Comparison of ENCODE assay signal across 26 cellular contexts in genomic region chr11:10494636-10495463, GRCh38. TPM values are rescaled to one million over a fixed set of nuclear protein-coding genes. Genes with fewer than 3 reads are reported as not detected.
DNase-seq lines count a peak whose midpoint lies in the region; ATAC-seq, FAIRE-seq and TF ChIP-seq lines count a peak whose summit lies in the region.
"Had no signal": no experiment of that assay in that cellular context is flagged by ENCODE, and none has a peak within 500 bp of the region (broad histone marks: within the 10 kb centered on the region; RNA-seq: fewer than 3 reads in every experiment).

No MANE protein-coding gene starts in this region.

- CTCF ChIA-PET in H1 (lab: Charles Lee; ENCODE audit: partially characterized antibody), result interaction anchor here (0.6 kb wide), 1 partner anchor 36 kb away, joined by 3 read pairs; no protein-coding TSS in a partner anchor

- H3K27me3 ChIP-seq in CD4-positive, CD25-positive, alpha-beta regulatory T cell (ENCODE audit: control insufficient read depth, insufficient read depth, low read length), result no peaks in the 10 kb centered on the region
- H3K27me3 ChIP-seq in H9 (ENCODE audit: insufficient read depth, low read length) (no peaks in the 10 kb centered on the region), H1 (replicated peaks in 1 of 4; ENCODE audit: control insufficient read depth in 3 of 4, extremely low read depth in 1 of 4, insufficient read depth in 3 of 4, low read length in 3 of 4) (no peaks in the 10 kb centered on the region; a peak in 1 of 7 replicates), sigmoid colon (no peaks in the 10 kb centered on the region)
- H3K27me3 ChIP-seq: pancreas, Peyer's patch, tibial nerve had no signal

- H3K14ac ChIP-seq in H9 (ENCODE audit: insufficient read depth, low read length) (no peak overlapping the region), H1 (ENCODE audit: insufficient read length) (no peak overlapping the region)

- H3K4me3 ChIP-seq in CD4-positive, CD25-positive, alpha-beta regulatory T cell (ENCODE audit: low read depth, low read length), result no peak overlapping the region
- H3K4me3 ChIP-seq in H1 (ENCODE audit: extremely low read depth in 1 of 4, insufficient read depth in 2 of 4, low read depth in 3 of 4, low read length in 4 of 4) (no peak overlapping the region), sigmoid colon (no peak overlapping the region)
- H3K4me3 ChIP-seq: pancreas, Peyer's patch, tibial nerve had no signal

- POLR2A ChIA-PET in H1 (lab: Charles Lee; ENCODE audit: partially characterized antibody), result interaction anchor here (1.2 kb wide), 1 partner anchor 13 kb away, joined by 6 read pairs; no protein-coding TSS in a partner anchor

- H3K79me1 ChIP-seq in H9 (ENCODE audit: insufficient read depth, low read depth, low read length, poor library complexity, severe bottlenecking), result no peaks in the 10 kb centered on the region
- no peaks in the 10 kb centered on the region for H3K79me1 ChIP-seq in H1 (ENCODE audit: low read depth, low read length)

- TF ChIP-seq CTCF in H9 (conservative IDR thresholded peaks at IDR 0.05) (no peak), H1 (IDR thresholded peaks at IDR 0.05; ENCODE audit: control extremely low read depth in 1 of 3, insufficient read depth in 1 of 3, low read depth in 1 of 3, low read length in 3 of 3) (no peak), sigmoid colon (IDR thresholded peaks at IDR 0.05) (no peak)

- H3K4ac ChIP-seq in H9 (ENCODE audit: low read depth, low read length) (no peak overlapping the region), H1 (replicated peaks; ENCODE audit: insufficient read length, low read depth, low read length) (no peak overlapping the region)

- H3K9ac ChIP-seq in H9 (ENCODE audit: extremely low read depth, insufficient read length, low read length) (no peak overlapping the region), H1 (replicated peaks in 1 of 4; ENCODE audit: extremely low read depth in 1 of 4, low read depth in 3 of 4, low read length in 3 of 4) (no peak overlapping the region)

- no peak overlapping the region for H3K27ac ChIP-seq in CD4-positive, CD25-positive, alpha-beta regulatory T cell (ENCODE audit: insufficient read depth, low read length, poor library complexity, severe bottlenecking)
- no peak overlapping the region for H3K27ac ChIP-seq in H9 (ENCODE audit: insufficient read length, low read depth, low read length)
- H3K27ac ChIP-seq in H1 (ENCODE audit: low read depth, low read length), result no peak overlapping the region
- no peak overlapping the region for H3K27ac ChIP-seq in sigmoid colon
- H3K27ac ChIP-seq: pancreas, Peyer's patch, tibial nerve had no signal

- H3K23me2 ChIP-seq in H9 (ENCODE audit: insufficient read length, low read depth, low read length, poor library complexity, severe bottlenecking) (no peaks in the 10 kb centered on the region), H1 (ENCODE audit: low read depth, low read length) (peaks cover 2% of the 10 kb centered on the region; the same call in 1 of the 2 replicates)

- H4K5ac ChIP-seq in H9 (ENCODE audit: insufficient read length, low read depth, low read length), result no peak overlapping the region
- H4K5ac ChIP-seq in H1 (ENCODE audit: insufficient read length, low read depth, low read length), result no peak overlapping the region

- intact Hi-C loops in sigmoid colon (cut with DNase I), result no loop called here

- H2BK20ac ChIP-seq in H9 (ENCODE audit: low read depth, low read length, poor library complexity, severe bottlenecking) (no peak overlapping the region), H1 (ENCODE audit: low read length) (no peak overlapping the region)

- H3K56ac ChIP-seq in H9 (ENCODE audit: insufficient read length, low read depth, low read length) (no peak overlapping the region), H1 (replicated peaks; ENCODE audit: insufficient read length, low read depth, low read length) (no peak overlapping the region)

- no peak overlapping the region for H3K4me3 Mint-ChIP-seq in CD4-positive, CD25-positive, alpha-beta regulatory T cell
- H3K4me3 Mint-ChIP-seq in H9, result no peak overlapping the region
- H3K4me3 Mint-ChIP-seq: activated CD4-positive, alpha-beta memory T cell treated with anti-CD3 and anti-CD28 coated beads for 36 hours; nephron had no signal

- TF ChIP-seq POLR2A in H1 (IDR thresholded peaks at IDR 0.05; ENCODE audit: control extremely low read depth in 1 of 2, low read depth in 2 of 2, low read length in 2 of 2) (no peak), sigmoid colon (IDR thresholded peaks at IDR 0.05) (no peak)

- peaks cover 0 to 2% (median 0%) of the 10 kb centered on the region in 7 donors for H3K9me3 Mint-ChIP-seq in CD4-positive, CD25-positive, alpha-beta regulatory T cell
- no peaks in the 10 kb centered on the region for H3K9me3 Mint-ChIP-seq in H9
- H3K9me3 Mint-ChIP-seq: activated CD4-positive, alpha-beta memory T cell treated with anti-CD3 and anti-CD28 coated beads for 36 hours; nephron had no signal

- DNase-seq in CD4-positive, CD25-positive, alpha-beta regulatory T cell, result no peak
- DNase-seq in H9, result no peak
- DNase-seq in H1 (ENCODE audit: low read depth in 1 of 2, low spot score in 2 of 2), result no peak
- peak; percentile 29 for DNase-seq in sigmoid colon
- DNase-seq in amniotic stem cell (lab: John Stamatoyannopoulos, UW), result no peak
- DNase-seq in AG20443 (ENCODE audit: low spot score), result no peak
- DNase-seq in effector CD8-positive, alpha-beta T cell (lab: John Stamatoyannopoulos, UW), result no peak
- no peak for DNase-seq in NCI-H510A treated with DMSO at 0.1 percent for 48 hours (lab: John Stamatoyannopoulos, UW)
- DNase-seq: activated CD4-positive, alpha-beta memory T cell treated with anti-CD3 and anti-CD28 coated beads for 36 hours; activated CD4-positive, alpha-beta T cell treated with anti-CD3 and anti-CD28 coated beads for 1 hour; C1 segment of cervical spinal cord; cortex of kidney; DMS79 treated with DMSO at 0.1 percent for 48 hours; GF-D8; KBM-7; NCI-H1092; NCI-H1694; NCI-H446; NCI-H82; pancreas; Peyer's patch; SIG-M5; small intestine had no signal

- H2AFZ ChIP-seq in H9 (ENCODE audit: low read length) (no peak overlapping the region), H1 (ENCODE audit: low read length) (no peak overlapping the region)

- no peaks in the 10 kb centered on the region for H3K9me3 ChIP-seq in CD4-positive, CD25-positive, alpha-beta regulatory T cell (ENCODE audit: control insufficient read depth in 2 of 2, low read length in 2 of 2)
- no peaks in the 10 kb centered on the region for H3K9me3 ChIP-seq in H9 (ENCODE audit: control insufficient read depth, low read depth, low read length)
- no peaks in the 10 kb centered on the region; a peak in 1 of 4 replicates for H3K9me3 ChIP-seq in H1 (ENCODE audit: insufficient read depth in 2 of 2, low read depth in 1 of 2, low read length in 1 of 2)
- no peaks in the 10 kb centered on the region for H3K9me3 ChIP-seq in sigmoid colon
- H3K9me3 ChIP-seq: pancreas, Peyer's patch, tibial nerve had no signal

- H3K4me2 ChIP-seq in H9 (ENCODE audit: insufficient read depth, insufficient read length, low read length) (no peak overlapping the region), H1 (ENCODE audit: insufficient read depth in 1 of 2, low read depth in 2 of 2, low read length in 2 of 2) (no peak overlapping the region)

- H3K4me1 Mint-ChIP-seq in CD4-positive, CD25-positive, alpha-beta regulatory T cell, result peaks cover 0 to 9% (median 4%) of the 10 kb centered on the region in 4 donors
- H3K4me1 Mint-ChIP-seq in H9, result peaks cover 18 to 34% of the 10 kb centered on the region in 2 experiments

- H2BK15ac ChIP-seq in H9 (ENCODE audit: low read depth, low read length) (no peak overlapping the region), H1 (ENCODE audit: low read length) (no peak overlapping the region)

- no peak for TF ChIP-seq EP300 in H1 (IDR thresholded peaks at IDR 0.05; ENCODE audit: borderline replicate concordance in 1 of 2, low read depth in 2 of 2, low read length in 2 of 2)
- no peak for TF ChIP-seq EP300 in sigmoid colon (IDR thresholded peaks at IDR 0.05)

- H3K18ac ChIP-seq in H9 (ENCODE audit: insufficient read length, low read depth, low read length) (no peak overlapping the region), H1 (ENCODE audit: extremely low read depth, low read length) (no peak overlapping the region)

- H3K23ac ChIP-seq in H9 (ENCODE audit: insufficient read length, low read depth, low read length) (no peak overlapping the region), H1 (ENCODE audit: insufficient read length) (no peak overlapping the region)

- H4K91ac ChIP-seq in H9 (ENCODE audit: insufficient read length, low read depth, low read length) (no peak overlapping the region), H1 (replicated peaks; ENCODE audit: insufficient read length, low read length) (no peak overlapping the region)

- H2AK5ac ChIP-seq in H9 (ENCODE audit: insufficient read length, low read length) (no peak overlapping the region), H1 (ENCODE audit: low read depth, low read length) (no peak overlapping the region; the same call in 1 of the 2 replicates)

- H3K36me3 Mint-ChIP-seq in CD4-positive, CD25-positive, alpha-beta regulatory T cell, result peaks cover 56% of the 10 kb centered on the region
- H3K36me3 Mint-ChIP-seq in H9 (ENCODE audit: insufficient read depth in 1 of 3, low read depth in 3 of 3), result peaks cover 9 to 21% (median 15%) of the 10 kb centered on the region in 3 experiments

- H2BK12ac ChIP-seq in H9 (ENCODE audit: insufficient read length, low read depth, low read length), result no peak overlapping the region
- H2BK12ac ChIP-seq in H1 (ENCODE audit: low read depth, low read length), result no peak overlapping the region

- H4K8ac ChIP-seq in H9 (replicated peaks; ENCODE audit: insufficient read length, low read depth, low read length) (no peak overlapping the region), H1 (ENCODE audit: extremely low read depth, insufficient read depth, low read length) (no peak overlapping the region; the same call in 1 of the 2 replicates)

- TF ChIP-seq RAD21 in H1 (IDR thresholded peaks at IDR 0.05 in 1 of 2, conservative IDR thresholded peaks at IDR 0.05 in 1 of 2; ENCODE audit: low read depth in 2 of 2, low read length in 2 of 2), result no peak

- H3K27me3 Mint-ChIP-seq in CD4-positive, CD25-positive, alpha-beta regulatory T cell, result no peaks in the 10 kb centered on the region
- no peaks in the 10 kb centered on the region for H3K27me3 Mint-ChIP-seq in H9 (ENCODE audit: low read depth)
- H3K27me3 Mint-ChIP-seq: activated CD4-positive, alpha-beta memory T cell treated with anti-CD3 and anti-CD28 coated beads for 36 hours had no signal

- no peak for FAIRE-seq in H1 (lab: Jason Lieb, UNC)
- FAIRE-seq: keratinocyte, pancreas, small intestine had no signal

- no peaks in the 10 kb centered on the region for H3K4me1 ChIP-seq in CD4-positive, CD25-positive, alpha-beta regulatory T cell (ENCODE audit: control insufficient read depth, insufficient read depth, low read length, poor library complexity, severe bottlenecking)
- H3K4me1 ChIP-seq in H9 (ENCODE audit: insufficient read depth, low read length) (no peaks in the 10 kb centered on the region), H1 (replicated peaks in 1 of 4; ENCODE audit: control insufficient read depth in 3 of 4, insufficient read depth in 4 of 4, low read length in 3 of 4) (peaks cover 0 to 5% (median 0%) of the 10 kb centered on the region in 4 experiments; a peak in 2 of 7 replicates), sigmoid colon (peaks cover 0 to 27% (median 20%) of the 10 kb centered on the region in 4 donors)
- H3K4me1 ChIP-seq: pancreas had no signal

- H3T11ph ChIP-seq in H9 (ENCODE audit: low read length), result no peak overlapping the region

- H3K79me2 ChIP-seq in H9 (ENCODE audit: insufficient read depth, low read length), result no peaks in the 10 kb centered on the region
- H3K79me2 ChIP-seq in H1 (ENCODE audit: control insufficient read depth in 1 of 2, insufficient read depth in 2 of 2, low read length in 2 of 2), result no peaks in the 10 kb centered on the region

- peak in 1 of 2 donors; percentile 16 for ATAC-seq in CD4-positive, CD25-positive, alpha-beta regulatory T cell (ENCODE audit: low read depth in 2 of 2)
- ATAC-seq: pancreas had no signal

- peak overlapping the region in 2 of 3 donors; percentile 12 to 73 for H3K27ac Mint-ChIP-seq in CD4-positive, CD25-positive, alpha-beta regulatory T cell
- peak overlapping the region in 2 of 3 experiments; percentile 72 to 83; a peak in 2 of 7 replicates for H3K27ac Mint-ChIP-seq in H9
- H3K27ac Mint-ChIP-seq: activated CD4-positive, alpha-beta memory T cell treated with anti-CD3 and anti-CD28 coated beads for 36 hours; nephron had no signal

- H3K36me3 ChIP-seq in CD4-positive, CD25-positive, alpha-beta regulatory T cell (ENCODE audit: control insufficient read depth, insufficient read depth, low read length), result peaks cover 85% of the 10 kb centered on the region
- H3K36me3 ChIP-seq in H1 (ENCODE audit: control insufficient read depth in 2 of 4, insufficient read depth in 4 of 4, low read length in 3 of 4), result no peaks in the 10 kb centered on the region; a peak in 1 of 8 replicates
- no peaks in the 10 kb centered on the region for H3K36me3 ChIP-seq in sigmoid colon

- H2BK120ac ChIP-seq in H9 (ENCODE audit: low read depth, low read length, poor library complexity, severe bottlenecking) (no peak overlapping the region), H1 (replicated peaks; ENCODE audit: low read depth, low read length) (no peak overlapping the region)

- WGBS in H9 (ENCODE audit: extremely low coverage, insufficient read length, low lambda C conversion rate), result no CpG with 5 or more reads among the region's 14 CpGs
- 90% methylated on average over 14 of the region's 14 CpGs; no CpG with 5 or more reads in 1 of the 2 experiments for WGBS in H1 (ENCODE audit: extremely low coverage in 1 of 2, insufficient coverage in 1 of 2, insufficient read length in 1 of 2, insufficient replicate concordance in 2 of 2, low coverage in 1 of 2, low lambda C conversion rate in 2 of 2, missing lambda C conversion rate in 1 of 2), 2 experiments
- 95 to 97% methylated on average over 14 of the region's 14 CpGs for WGBS in sigmoid colon, 2 donors

- no peaks in the 10 kb centered on the region for H4K20me1 ChIP-seq in H9 (ENCODE audit: control insufficient read depth, insufficient read depth, insufficient read length)
- peaks cover 0 to under 1% of the 10 kb centered on the region in 2 experiments for H4K20me1 ChIP-seq in H1 (replicated peaks in 1 of 2; ENCODE audit: control insufficient read depth in 1 of 2, insufficient read depth in 2 of 2, low read length in 2 of 2)

- no peak overlapping the region for H2BK5ac ChIP-seq in H9 (ENCODE audit: insufficient read length, low read length)
- peak overlapping the region; percentile 39 for H2BK5ac ChIP-seq in H1 (ENCODE audit: low read depth, low read length)

RNA-seq across cellular contexts. Expression of gene AMPD3, which starts 39.8 kb away (rescaled TPM):
- total RNA-seq in CD4-positive, CD25-positive, alpha-beta regulatory T cell, result 19.7 TPM
- 10 to 100 TPM in 1 of 4 donors, 1 to 10 TPM in 3; 6.4 to 11.9 (median 7.3) TPM for polyA plus RNA-seq in CD4-positive, CD25-positive, alpha-beta regulatory T cell
- total RNA-seq in H9 (2021), result 4.6 and 5.9 TPM in 2 replicates
- 5.2 and 6.3 TPM in 2 replicates for total RNA-seq in H1 (2021; fragmentation: NEBNext Ultra II Directional; extraction: Animal tissue kit (Norgen Biotek cat#: 25700))
- polyA plus RNA-seq in H1 (2011; rRNA removed), result 4.0 and 10.9 TPM in 2 replicates
- polyA plus RNA-seq in H1 (2011; cell fraction: cytosol; rRNA removed), result 3.2 TPM
- polyA plus RNA-seq in H1 (2011; cell fraction: nucleus; rRNA removed), result 12.0 TPM
- 2.7 to 4.5 TPM (median 3.3 TPM) in 4 replicates for polyA plus RNA-seq in H1 (2012, experiment 1 of 2)
- 1.6 TPM for polyA plus RNA-seq in H1 (2012, experiment 2 of 2)
- polyA plus RNA-seq in H1 (2013, experiment 1 of 2), result 2.7 TPM
- polyA plus RNA-seq in H1 (2013, experiment 2 of 2), result 2.3 TPM
- 7.4 and 11.1 TPM in 2 replicates for polyA minus RNA-seq in H1 (2011; rRNA and poly(A)+ RNA removed)
- polyA minus RNA-seq in H1 (2011; cell fraction: cytosol; rRNA and poly(A)+ RNA removed), result 2.5 TPM
- polyA minus RNA-seq in H1 (2011; cell fraction: nucleus; rRNA and poly(A)+ RNA removed), result 38.5 TPM
- 1 to 10 TPM; 4.3 to 6.4 (median 4.8) TPM for total RNA-seq in sigmoid colon
- polyA plus RNA-seq in sigmoid colon, result 1 to 10 TPM; 4.2 to 8.1 (median 5.1) TPM

RNA-seq across cellular contexts. Expression of gene RNF141, which starts 46.1 kb away (rescaled TPM):
- total RNA-seq in CD4-positive, CD25-positive, alpha-beta regulatory T cell, result 7.8 TPM
- 10 to 100 TPM; 16.8 to 22.5 (median 18.5) TPM for polyA plus RNA-seq in CD4-positive, CD25-positive, alpha-beta regulatory T cell
- total RNA-seq in H9 (2021) (23.7 and 24.7 TPM in 2 replicates), sigmoid colon (10 to 100 TPM; 19.7 to 30.3 (median 26.5) TPM)
- 20.9 and 22.8 TPM in 2 replicates for total RNA-seq in H1 (2021; fragmentation: NEBNext Ultra II Directional; extraction: Animal tissue kit (Norgen Biotek cat#: 25700))
- polyA plus RNA-seq in H1 (2011; rRNA removed) (5.4 and 8.5 TPM in 2 replicates), sigmoid colon (10 to 100 TPM; 13.1 to 22.8 (median 21.3) TPM)
- 10.9 TPM for polyA plus RNA-seq in H1 (2011; cell fraction: cytosol; rRNA removed)
- polyA plus RNA-seq in H1 (2011; cell fraction: nucleus; rRNA removed), result 2.8 TPM
- 18.6 to 37.2 TPM (median 21.2 TPM) in 4 replicates for polyA plus RNA-seq in H1 (2012, experiment 1 of 2)
- polyA plus RNA-seq in H1 (2012, experiment 2 of 2), result 1.3 TPM
- polyA plus RNA-seq in H1 (2013, experiment 1 of 2), result 12.9 TPM
- polyA plus RNA-seq in H1 (2013, experiment 2 of 2), result 11.9 TPM
- polyA minus RNA-seq in H1 (2011; rRNA and poly(A)+ RNA removed), result 11.2 and 18.4 TPM in 2 replicates
- 7.3 TPM for polyA minus RNA-seq in H1 (2011; cell fraction: cytosol; rRNA and poly(A)+ RNA removed)
- 15.6 TPM for polyA minus RNA-seq in H1 (2011; cell fraction: nucleus; rRNA and poly(A)+ RNA removed)
